In genomic region chr10:127826161-127826740, GRCh38 we compare ENCODE assay signal across 26 cellular contexts.
"Had no signal": no experiment of that assay in that cellular context is flagged by ENCODE, and none has a peak within 500 bp of the region (broad histone marks: within the 10 kb centered on the region; RNA-seq: fewer than 3 reads in every experiment).

No MANE protein-coding gene starts in this region.

- H3K79me2 ChIP-seq: parathyroid adenoma had no signal

- H2AFZ ChIP-seq: parathyroid adenoma had no signal

- H3K27me3 ChIP-seq: sigmoid colon, thyroid gland, vagina had no signal

- H3K9ac ChIP-seq: parathyroid adenoma had no signal

- ATAC-seq: left lobe of liver; natural killer cell treated with Interleukin-12 subunit alpha and Interleukin-12 subunit beta and Interleukin-15 and Interleukin-18, amount 100 ng/mL, for 72 hours; right cardiac atrium had no signal

- H3K4me3 Mint-ChIP-seq: immature natural killer cell; memory B cell; naive B cell; natural killer cell treated with Interleukin-12 subunit alpha and Interleukin-12 subunit beta and Interleukin-15 and Interleukin-18, amount 100 ng/mL, for 72 hours; stimulated activated effector memory CD8-positive, alpha-beta T cell treated with anti-CD3 and anti-CD28 coated beads, Interleukin-12 subunit alpha, Interleukin-12 subunit beta, amount 100 ng/mL, for 72 hours had no signal

- H3K36me3 Mint-ChIP-seq: memory B cell; natural killer cell treated with Interleukin-12 subunit alpha and Interleukin-12 subunit beta and Interleukin-15 and Interleukin-18, amount 100 ng/mL, for 72 hours; stimulated activated effector memory CD8-positive, alpha-beta T cell treated with anti-CD3 and anti-CD28 coated beads, Interleukin-12 subunit alpha, Interleukin-12 subunit beta, amount 100 ng/mL, for 72 hours had no signal

- FAIRE-seq: endometrium, frontal cortex, keratinocyte had no signal

- H3K27ac Mint-ChIP-seq: immature natural killer cell; memory B cell; naive B cell; natural killer cell treated with Interleukin-12 subunit alpha and Interleukin-12 subunit beta and Interleukin-15 and Interleukin-18, amount 100 ng/mL, for 72 hours; progenitor cell of endocrine pancreas; stimulated activated effector memory CD8-positive, alpha-beta T cell treated with anti-CD3 and anti-CD28 coated beads, Interleukin-12 subunit alpha, Interleukin-12 subunit beta, amount 100 ng/mL, for 72 hours had no signal

- H3K9me3 ChIP-seq: thyroid gland, vagina had no signal

- H3K9me3 Mint-ChIP-seq: immature natural killer cell; natural killer cell treated with Interleukin-12 subunit alpha and Interleukin-12 subunit beta and Interleukin-15 and Interleukin-18, amount 100 ng/mL, for 72 hours; stimulated activated effector memory CD8-positive, alpha-beta T cell treated with anti-CD3 and anti-CD28 coated beads, Interleukin-12 subunit alpha, Interleukin-12 subunit beta, amount 100 ng/mL, for 72 hours had no signal

- DNase-seq: dermis blood vessel endothelial cell; effector memory CD4-positive, alpha-beta T cell; erythroblast; hypothalamus; immature natural killer cell; naive B cell; right cardiac atrium; sigmoid colon; stimulated activated CD4-positive, alpha-beta T cell treated with anti-CD3 and anti-CD28 coated beads, Interleukin-2, amount 100 ng/mL, for 24 hours; stimulated activated CD4-positive, alpha-beta T cell treated with anti-CD3 and anti-CD28 coated beads, Interleukin-4, amount 100 ng/mL, for 24 hours; stimulated activated naive CD4-positive, alpha-beta T cell treated with Interleukin-2 at 50 U/mL for 16 hours; stomach; trophoblast cell had no signal

- H3K4me1 ChIP-seq: parathyroid adenoma, sigmoid colon, stomach, thyroid gland, vagina had no signal

- H3K4me3 ChIP-seq: coronary artery, lung, sigmoid colon, stomach, thyroid gland, vagina had no signal

- H3K4me1 Mint-ChIP-seq: immature natural killer cell; memory B cell; naive B cell; stimulated activated effector memory CD8-positive, alpha-beta T cell treated with anti-CD3 and anti-CD28 coated beads, Interleukin-12 subunit alpha, Interleukin-12 subunit beta, amount 100 ng/mL, for 72 hours had no signal

- H3K27ac ChIP-seq: coronary artery, parathyroid adenoma, sigmoid colon, stomach, thyroid gland, vagina had no signal

- H3K36me3 ChIP-seq: sigmoid colon, stomach, thyroid gland, vagina had no signal
